19 cellular contexts compared by ENCODE assay signal in genomic region chr18:21663615-21664014, GRCh38. TPM values are rescaled to one million over a fixed set of nuclear protein-coding genes. Genes with fewer than 3 reads are reported as not detected.
DNase-seq lines count a peak whose midpoint lies in the region; ATAC-seq, FAIRE-seq and TF ChIP-seq lines count a peak whose summit lies in the region.
"Had no signal": no experiment of that assay in that cellular context is flagged by ENCODE, and none has a peak within 500 bp of the region (broad histone marks: within the 10 kb centered on the region; RNA-seq: fewer than 3 reads in every experiment).

No MANE protein-coding gene starts in this region.

- H3K4me1 ChIP-seq in A549: peaks cover 29% of the 10 kb centered on the region
- H3K4me1 ChIP-seq in HUES6 (ENCODE audit: control insufficient read depth, insufficient read depth, low read length): no peaks in the 10 kb centered on the region
- H3K4me1 ChIP-seq in neutrophil (ENCODE audit: control insufficient read depth in 1 of 2, insufficient read depth in 1 of 2, low read depth in 1 of 2, low read length in 1 of 2): no peaks in the 10 kb centered on the region
- no peaks in the 10 kb centered on the region for H3K4me1 ChIP-seq in A673 (ENCODE audit: insufficient read depth, low read length, poor library complexity, severe bottlenecking)
- H3K4me1 ChIP-seq: BLaER1 treated with 17β-estradiol and CSF1 and Interleukin-3, amounts not matched to agents 10 nM and 100 nM had no signal

- WGBS in A549 (ENCODE audit: missing lambda C conversion rate): 17% methylated on average over 8 of the region's 8 CpGs

- TF ChIP-seq CTCF in A549 (IDR thresholded peaks at IDR 0.05) (no peak), brain microvascular endothelial cell (IDR thresholded peaks at IDR 0.05; ENCODE audit: low read depth, low read length, missing control alignments) (no peak), neutrophil (IDR thresholded peaks at IDR 0.05) (no peak), A673 (conservative IDR thresholded peaks at IDR 0.05; ENCODE audit: low read depth, low read length) (no peak)

- ATAC-seq in A549: peak; percentile 70 to 75; a peak in 4 of 6 replicates
- no peak for ATAC-seq in stimulated activated naive CD8-positive, alpha-beta T cell treated with anti-CD3 and anti-CD28 coated beads, Interleukin-15, amount 100 ng/mL, for 72 hours

- H3K4me1 Mint-ChIP-seq in stimulated activated naive CD8-positive, alpha-beta T cell treated with anti-CD3 and anti-CD28 coated beads, Interleukin-15, amount 100 ng/mL, for 72 hours: peaks cover 6% of the 10 kb centered on the region

- intact Hi-C loops in A673 (cut with micrococcal nuclease; ENCODE audit: unreplicated experiment): no loop called here

- H3K4me3 ChIP-seq in A549: 0 out of 3 replicates have a peak overlapping the region, but pooled peaks have one; percentile 6
- no peak overlapping the region for H3K4me3 ChIP-seq in HUES6 (ENCODE audit: low read depth, low read length)
- no peak overlapping the region for H3K4me3 ChIP-seq in brain microvascular endothelial cell (ENCODE audit: low read depth, low read length)
- H3K4me3 ChIP-seq in neutrophil (ENCODE audit: low read depth in 1 of 2, low read length in 1 of 2): no peak overlapping the region
- H3K4me3 ChIP-seq in A673 (ENCODE audit: low read depth, low read length, poor library complexity, severe bottlenecking): no peak overlapping the region
- H3K4me3 ChIP-seq: BLaER1 treated with 17β-estradiol and CSF1 and Interleukin-3, amounts not matched to agents 10 nM and 100 nM; HAP-1; PC-9 had no signal

- CTCF ChIA-PET in A549 (lab: Yijun Ruan, JAX): interaction anchor here (0.8 kb wide), 1 partner anchor 16 kb away, joined by 3 read pairs; no protein-coding TSS in a partner anchor
- CTCF ChIA-PET in A673 (lab: Charles Lee): no interaction called here

- TF ChIP-seq RAD21 in A549 (conservative IDR thresholded peaks at IDR 0.05 in 1 of 2, IDR thresholded peaks at IDR 0.05 in 1 of 2): no peak

- no peak overlapping the region for H3K9ac ChIP-seq in HUES6 (ENCODE audit: low read length)
- H3K9ac ChIP-seq: BLaER1 treated with 17β-estradiol and CSF1 and Interleukin-3, amounts not matched to agents 10 nM and 100 nM; SK-N-SH had no signal

- H3K27me3 Mint-ChIP-seq in stimulated activated naive CD8-positive, alpha-beta T cell treated with anti-CD3 and anti-CD28 coated beads, Interleukin-15, amount 100 ng/mL, for 72 hours: no peaks in the 10 kb centered on the region
- H3K27me3 Mint-ChIP-seq: IgD-negative memory B cell had no signal

- H3K27ac Mint-ChIP-seq in stimulated activated naive CD8-positive, alpha-beta T cell treated with anti-CD3 and anti-CD28 coated beads, Interleukin-15, amount 100 ng/mL, for 72 hours: no peak overlapping the region

- H3K27ac ChIP-seq in A549 (peak overlapping the region; percentile 78 to 84), HUES6 (ENCODE audit: low read depth, low read length) (0 out of 2 replicates have a peak overlapping the region, but pooled peaks have one; percentile 19), brain microvascular endothelial cell (no peak overlapping the region), neutrophil (peak overlapping the region; percentile 14), A673 (ENCODE audit: low read depth, low read length, poor library complexity, severe bottlenecking) (no peak overlapping the region)
- H3K27ac ChIP-seq: BLaER1 treated with 17β-estradiol and CSF1 and Interleukin-3, amounts not matched to agents 10 nM and 100 nM; PC-9 had no signal

- no peak for FAIRE-seq in A549 (lab: Jason Lieb, UNC)

- no TSS peak for BruUV-seq in A673 (replicated peaks; lab: Mats Ljungman, UMichigan)

- H3K9me3 Mint-ChIP-seq in stimulated activated naive CD8-positive, alpha-beta T cell treated with anti-CD3 and anti-CD28 coated beads, Interleukin-15, amount 100 ng/mL, for 72 hours: no peaks in the 10 kb centered on the region
- H3K9me3 Mint-ChIP-seq: IgD-negative memory B cell had no signal

- TF ChIP-seq EP300 in A549 (IDR thresholded peaks at IDR 0.05): no peak

- in situ Hi-C loops in brain microvascular endothelial cell (cut with HindIII; ENCODE audit: low pct_ligation_motif_present, low sequenced_read_pairs): no loop called here

- peaks cover 11% of the 10 kb centered on the region for H3K9me3 ChIP-seq in A549
- no peaks in the 10 kb centered on the region for H3K9me3 ChIP-seq in HUES6 (ENCODE audit: control insufficient read depth, insufficient read depth, low read depth, low read length)
- H3K9me3 ChIP-seq in neutrophil: no peaks in the 10 kb centered on the region
- no peaks in the 10 kb centered on the region for H3K9me3 ChIP-seq in A673 (ENCODE audit: low read depth, low read length, poor library complexity, severe bottlenecking)
- H3K9me3 ChIP-seq: BLaER1 treated with 17β-estradiol and CSF1 and Interleukin-3, amounts not matched to agents 10 nM and 100 nM; HAP-1; SK-N-SH had no signal

- peaks cover 6% of the 10 kb centered on the region; the same call in 1 of the 2 replicates for H3K36me3 ChIP-seq in HUES6 (ENCODE audit: control insufficient read depth, insufficient read depth, low read length)
- H3K36me3 ChIP-seq in brain microvascular endothelial cell (replicated peaks): no peaks in the 10 kb centered on the region
- H3K36me3 ChIP-seq in neutrophil: peaks cover 49% of the 10 kb centered on the region
- peaks cover 27% of the 10 kb centered on the region for H3K36me3 ChIP-seq in A673 (ENCODE audit: insufficient read depth, low read length, poor library complexity, severe bottlenecking)
- H3K36me3 ChIP-seq: HAP-1 had no signal

- H3K27me3 ChIP-seq in HUES6 (ENCODE audit: control insufficient read depth, insufficient read depth, low read length) (no peaks in the 10 kb centered on the region), brain microvascular endothelial cell (replicated peaks) (no peaks in the 10 kb centered on the region), neutrophil (no peaks in the 10 kb centered on the region), A673 (replicated peaks; ENCODE audit: insufficient read depth, low read depth, low read length, poor library complexity) (no peaks in the 10 kb centered on the region)
- H3K27me3 ChIP-seq: BLaER1 treated with 17β-estradiol and CSF1 and Interleukin-3, amounts not matched to agents 10 nM and 100 nM had no signal

- POLR2A ChIA-PET in A549 (lab: Yijun Ruan, JAX): no interaction called here
- POLR2A ChIA-PET in A673 (lab: Charles Lee; ENCODE audit: low non-redundant PET): no interaction called here

- TF ChIP-seq POLR2A in A549 (IDR thresholded peaks at IDR 0.05; ENCODE audit: low read length): no peak

- H3K4me2 ChIP-seq in A549: peak overlapping the region; percentile 58
- H3K4me2 ChIP-seq: BLaER1 treated with 17β-estradiol and CSF1 and Interleukin-3, amounts not matched to agents 10 nM and 100 nM; PC-9; SK-N-SH had no signal

- DNase-seq in A549 (ENCODE audit: low read depth in 1 of 2, low spot score in 1 of 2) (peak; percentile 19 to 78), brain microvascular endothelial cell (peak; percentile 37), AG08396 (ENCODE audit: low spot score) (no peak), A673 (ENCODE audit: low spot score) (no peak), ecto neural progenitor cell (ENCODE audit: low spot score) (no peak)
- DNase-seq in stimulated activated naive CD8-positive, alpha-beta T cell treated with anti-CD3 and anti-CD28 coated beads, Interleukin-15, amount 100 ng/mL, for 72 hours: no peak
- DNase-seq: MV-4-11; NCI-H1436; NCI-H2081 treated with DMSO at 0.1 percent for 48 hours; NCI-H226; NCI-H526; NK-92 treated with Interleukin-12 subunit alpha and Interleukin-12 subunit beta, amount 100 ng/mL, for 24 hours; PC-9; SK-N-SH had no signal

- no peak overlapping the region for H3K4me3 Mint-ChIP-seq in stimulated activated naive CD8-positive, alpha-beta T cell treated with anti-CD3 and anti-CD28 coated beads, Interleukin-15, amount 100 ng/mL, for 72 hours
- H3K4me3 Mint-ChIP-seq: IgD-negative memory B cell had no signal

TF ChIP-seq in A549, 52 proteins besides CTCF, POLR2A, EP300 and RAD21:
- TF ChIP-seq BCL3 (IDR thresholded peaks at IDR 0.05): no peak
- peak; percentile 69 to 85; a peak in 3 of 4 replicates for TF ChIP-seq CEBPB (IDR thresholded peaks at IDR 0.05)

RNA-seq across cellular contexts. Expression of gene ABHD3, which starts 41.0 kb away (rescaled TPM):
- polyA plus RNA-seq in A549 (2011; rRNA removed) (24.4 and 24.7 TPM in 2 replicates), A549 (2017; fragmentation: RNase III; extraction: RNeasy Plus Mini Kit Qiagen cat#74134 plus additional on column Dnase treatment) (20.9 to 28.0 TPM (median 23.7 TPM) in 3 replicates)
- polyA plus RNA-seq in A549 (2012; cell fraction: cytosol; rRNA removed): 14.5 and 15.6 TPM in 2 replicates
- 15.9 and 21.2 TPM in 2 replicates for polyA plus RNA-seq in A549 (2012; cell fraction: nucleus; rRNA removed)
- 10.6 and 14.1 TPM in 2 replicates for polyA minus RNA-seq in A549 (2011; rRNA and poly(A)+ RNA removed)
- total RNA-seq in A673 (2021): 45.4 and 47.5 TPM in 2 replicates

RNA-seq across cellular contexts. Expression of gene SNRPD1, which starts 51.5 kb away (rescaled TPM):
- polyA plus RNA-seq in A549 (2011; rRNA removed) (49.3 and 139 TPM in 2 replicates), A549 (2017; fragmentation: RNase III; extraction: RNeasy Plus Mini Kit Qiagen cat#74134 plus additional on column Dnase treatment) (356 to 402 TPM (median 378 TPM) in 3 replicates)
- 17.5 and 30.1 TPM in 2 replicates for polyA plus RNA-seq in A549 (2012; cell fraction: cytosol; rRNA removed)
- 3.2 and 8.6 TPM in 2 replicates for polyA plus RNA-seq in A549 (2012; cell fraction: nucleus; rRNA removed)
- 14.7 and 27.8 TPM in 2 replicates for polyA minus RNA-seq in A549 (2011; rRNA and poly(A)+ RNA removed)
- 164 and 167 TPM in 2 replicates for total RNA-seq in A673 (2021)

Comparison
In these comparisons a context has a peak if more than half of its experiments do, and no peak if none do; other contexts are left out.
1. DNase-seq: peak in A549 (2 of 2) and brain microvascular endothelial cell (single experiment); none in AG08396 (single experiment), A673 (single experiment), stimulated activated naive CD8-positive, alpha-beta T cell treated with anti-CD3 and anti-CD28 coated beads, Interleukin-15, amount 100 ng/mL, for 72 hours (0 of 2) and ecto neural progenitor cell (single experiment).
2. H3K27ac ChIP-seq: peak in A549 (2 of 2), HUES6 (single experiment) and neutrophil (single experiment); none in brain microvascular endothelial cell (single experiment) and A673 (single experiment).